In genomic region chr1:198773030-198773429, GRCh38 we compare ENCODE assay signal across 25 cellular contexts.
DNase-seq lines count a peak whose midpoint lies in the region; ATAC-seq and TF ChIP-seq lines count a peak whose summit lies in the region.
"Had no signal": no experiment of that assay in that cellular context is flagged by ENCODE, and none has a peak within 500 bp of the region (broad histone marks: within the 10 kb centered on the region; RNA-seq: fewer than 3 reads in every experiment).

No MANE protein-coding gene starts in this region.

- peaks cover 19% of the 10 kb centered on the region for H3F3A ChIP-seq in GM23248 (ENCODE audit: insufficient read depth)

- no peaks in the 10 kb centered on the region for H3K9me3 Mint-ChIP-seq in nephron
- H3K9me3 Mint-ChIP-seq: GM23338, H9, HFFc6, T-cell had no signal

- H3K27ac ChIP-seq in GM23248, result no peak overlapping the region
- peak overlapping the region; percentile 98 for H3K27ac ChIP-seq in SK-N-MC
- H3K27ac ChIP-seq: SJSA1 had no signal

- TF ChIP-seq CTCF in nephron (IDR thresholded peaks at IDR 0.05; ENCODE audit: unreplicated experiment in 3 of 3), result no peak

- in situ Hi-C loops in GM23248 (cut with MboI), result no loop called here

- H3K9ac ChIP-seq in GM23248 (no peak overlapping the region), SK-N-MC (ENCODE audit: insufficient read length) (peak overlapping the region; percentile 75)

- no peaks in the 10 kb centered on the region for H3K27me3 ChIP-seq in GM23248 (replicated peaks; ENCODE audit: insufficient read depth)
- H3K27me3 ChIP-seq: SJSA1 had no signal

- no peaks in the 10 kb centered on the region for H3K36me3 Mint-ChIP-seq in nephron (ENCODE audit: low read depth)
- H3K36me3 Mint-ChIP-seq: T-cell had no signal

- no peaks in the 10 kb centered on the region for H3K9me2 ChIP-seq in GM23248 (ENCODE audit: insufficient read depth)

- DNase-seq in GM23248, result no peak
- DNase-seq in SK-N-MC (ENCODE audit: low read depth, low spot score), result no peak
- DNase-seq in NCI-H510A treated with DMSO at 0.1 percent for 48 hours (lab: John Stamatoyannopoulos, UW), result no peak
- DNase-seq in hippocampal formation (lab: John Stamatoyannopoulos, UW), result no peak
- DNase-seq: Calu3, DMS153, H9, HFFc6, IMR-90, Karpas-422, NCI-H1092 treated with DMSO at 0.1 percent for 48 hours, NCI-H1436, NCI-H187, NCI-H2171 treated with DMSO at 0.1 percent for 48 hours, NCI-H345, NCI-H524, NCI-H774, PC-3, T-cell had no signal

- H3K27me3 Mint-ChIP-seq in nephron (ENCODE audit: low read depth), result no peaks in the 10 kb centered on the region
- H3K27me3 Mint-ChIP-seq: B cell, T-cell had no signal

- peaks cover 13% of the 10 kb centered on the region for H3K4me1 ChIP-seq in GM23248 (ENCODE audit: insufficient read depth)

- H3K4me1 Mint-ChIP-seq in nephron, result peaks cover 21% of the 10 kb centered on the region
- H3K4me1 Mint-ChIP-seq: B cell had no signal

- ATAC-seq in GM19463 (IDR thresholded peaks at IDR 0.05; ENCODE audit: unreplicated experiment) (no peak), HG02763 (IDR thresholded peaks at IDR 0.05; ENCODE audit: unreplicated experiment) (no peak)
- ATAC-seq: GM23338, PC-3, T-cell had no signal

- H3K79me2 ChIP-seq in GM23248 (ENCODE audit: insufficient read depth), result no peaks in the 10 kb centered on the region

- H3K36me3 ChIP-seq in GM23248 (ENCODE audit: low read depth), result no peaks in the 10 kb centered on the region
- 0 out of 2 replicates have a peak, but pooled peaks cover 3% of the 10 kb centered on the region for H3K36me3 ChIP-seq in SK-N-MC (ENCODE audit: insufficient read depth, low read length)
- H3K36me3 ChIP-seq: SJSA1 had no signal

- H2AFZ ChIP-seq in GM23248, result 0 out of 2 replicates have a peak overlapping the region, but pooled peaks have one; percentile 26
- H2AFZ ChIP-seq: GM23338 had no signal

- H3K27ac Mint-ChIP-seq in nephron, result peak overlapping the region; percentile 4 to 59 (median 10)
- H3K27ac Mint-ChIP-seq: B cell, GM23338, HFFc6, T-cell had no signal

- no peak overlapping the region for H3K4me3 Mint-ChIP-seq in nephron
- H3K4me3 Mint-ChIP-seq: B cell, GM23338, H9, HFFc6, T-cell had no signal

- 57 to 62% methylated on average over 1 of the region's 1 CpG for WGBS in GM23248 (ENCODE audit: low coverage in 1 of 2, low lambda C conversion rate in 2 of 2, missing lambda C conversion rate in 2 of 2), 2 experiments

- H4K20me1 ChIP-seq in GM23248 (ENCODE audit: insufficient read depth), result no peaks in the 10 kb centered on the region

- no peak overlapping the region for H3K4me2 ChIP-seq in GM23248 (ENCODE audit: unreplicated experiment)
- H3K4me2 ChIP-seq: GM23338 had no signal

- H3K4me3 ChIP-seq in GM23248 (no peak overlapping the region), SK-N-MC (0 out of 2 replicates have a peak overlapping the region, but pooled peaks have one; percentile 8)
- H3K4me3 ChIP-seq: GM23338, SJSA1 had no signal

- H3K9me3 ChIP-seq in GM23248 (ENCODE audit: low read depth) (no peaks in the 10 kb centered on the region), SK-N-MC (ENCODE audit: low read depth, low read length) (no peaks in the 10 kb centered on the region)
- H3K9me3 ChIP-seq: SJSA1 had no signal
